1 cellular context compared by ENCODE assay signal in the genomic region with DNA sequence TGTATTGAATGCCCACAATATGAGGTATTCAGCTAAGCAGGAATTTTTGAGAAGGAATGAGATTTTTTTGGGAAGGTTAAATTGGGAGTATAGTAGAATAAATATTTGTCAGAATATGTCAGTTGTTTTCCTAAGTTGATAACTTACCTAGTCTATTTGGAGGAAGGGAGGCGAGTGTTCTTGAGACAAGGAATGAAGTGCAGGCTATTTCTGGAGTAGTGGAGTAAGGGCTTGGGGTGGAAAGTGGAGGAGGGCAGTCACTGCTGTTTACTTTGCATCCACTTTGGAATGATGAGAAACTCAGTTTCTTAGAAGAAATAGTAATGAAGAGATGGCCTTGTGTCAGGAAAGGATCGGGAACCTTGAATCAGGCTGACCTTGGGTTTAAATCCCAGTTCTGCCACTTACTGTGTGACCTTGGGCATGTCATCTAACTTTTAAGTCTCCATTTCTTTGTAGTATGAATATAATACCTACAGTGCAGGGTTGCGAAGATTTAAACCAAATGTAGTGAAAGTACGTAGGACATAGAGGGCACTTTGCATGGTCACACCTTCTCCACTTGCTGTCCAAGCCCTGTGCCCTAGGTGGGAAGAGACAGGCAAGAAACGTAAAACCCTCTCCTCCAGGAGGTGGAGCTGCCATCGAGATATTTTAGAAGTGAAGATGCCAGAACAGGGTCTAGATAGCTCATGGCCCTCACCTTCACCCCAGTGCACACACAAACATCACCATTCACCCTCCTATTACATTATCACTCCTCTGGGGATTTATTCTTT.
TF ChIP-seq lines count a peak whose summit lies in the region.

No MANE protein-coding gene starts in this region.

TF ChIP-seq in HepG2, 621 proteins besides CTCF, POLR2A, EP300 and RAD21 (continues in another document):
- no peak for TF ChIP-seq NFIB (CRISPR knock-in tag; IDR thresholded peaks at IDR 0.05; ENCODE audit: borderline replicate concordance)
- no peak for TF ChIP-seq KDM5B (CRISPR knock-in tag; IDR thresholded peaks at IDR 0.05; ENCODE audit: borderline replicate concordance)
- TF ChIP-seq ZNF335 (CRISPR knock-in tag; IDR thresholded peaks at IDR 0.05): no peak
- TF ChIP-seq, protein P1, sequence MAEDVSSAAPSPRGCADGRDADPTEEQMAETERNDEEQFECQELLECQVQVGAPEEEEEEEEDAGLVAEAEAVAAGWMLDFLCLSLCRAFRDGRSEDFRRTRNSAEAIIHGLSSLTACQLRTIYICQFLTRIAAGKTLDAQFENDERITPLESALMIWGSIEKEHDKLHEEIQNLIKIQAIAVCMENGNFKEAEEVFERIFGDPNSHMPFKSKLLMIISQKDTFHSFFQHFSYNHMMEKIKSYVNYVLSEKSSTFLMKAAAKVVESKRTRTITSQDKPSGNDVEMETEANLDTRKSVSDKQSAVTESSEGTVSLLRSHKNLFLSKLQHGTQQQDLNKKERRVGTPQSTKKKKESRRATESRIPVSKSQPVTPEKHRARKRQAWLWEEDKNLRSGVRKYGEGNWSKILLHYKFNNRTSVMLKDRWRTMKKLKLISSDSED (CRISPR knock-in tag; IDR thresholded peaks at IDR 0.05): no peak
- no peak for TF ChIP-seq ZFP90 (CRISPR knock-in tag; IDR thresholded peaks at IDR 0.05; ENCODE audit: borderline replicate concordance)
- TF ChIP-seq ZNF510 (CRISPR knock-in tag; IDR thresholded peaks at IDR 0.05; ENCODE audit: low read depth): no peak
- no peak for TF ChIP-seq TMF1 (CRISPR knock-in tag; IDR thresholded peaks at IDR 0.05; ENCODE audit: low read depth)
- TF ChIP-seq NKX3-1 (CRISPR knock-in tag; IDR thresholded peaks at IDR 0.05): no peak
- TF ChIP-seq, protein P2, sequence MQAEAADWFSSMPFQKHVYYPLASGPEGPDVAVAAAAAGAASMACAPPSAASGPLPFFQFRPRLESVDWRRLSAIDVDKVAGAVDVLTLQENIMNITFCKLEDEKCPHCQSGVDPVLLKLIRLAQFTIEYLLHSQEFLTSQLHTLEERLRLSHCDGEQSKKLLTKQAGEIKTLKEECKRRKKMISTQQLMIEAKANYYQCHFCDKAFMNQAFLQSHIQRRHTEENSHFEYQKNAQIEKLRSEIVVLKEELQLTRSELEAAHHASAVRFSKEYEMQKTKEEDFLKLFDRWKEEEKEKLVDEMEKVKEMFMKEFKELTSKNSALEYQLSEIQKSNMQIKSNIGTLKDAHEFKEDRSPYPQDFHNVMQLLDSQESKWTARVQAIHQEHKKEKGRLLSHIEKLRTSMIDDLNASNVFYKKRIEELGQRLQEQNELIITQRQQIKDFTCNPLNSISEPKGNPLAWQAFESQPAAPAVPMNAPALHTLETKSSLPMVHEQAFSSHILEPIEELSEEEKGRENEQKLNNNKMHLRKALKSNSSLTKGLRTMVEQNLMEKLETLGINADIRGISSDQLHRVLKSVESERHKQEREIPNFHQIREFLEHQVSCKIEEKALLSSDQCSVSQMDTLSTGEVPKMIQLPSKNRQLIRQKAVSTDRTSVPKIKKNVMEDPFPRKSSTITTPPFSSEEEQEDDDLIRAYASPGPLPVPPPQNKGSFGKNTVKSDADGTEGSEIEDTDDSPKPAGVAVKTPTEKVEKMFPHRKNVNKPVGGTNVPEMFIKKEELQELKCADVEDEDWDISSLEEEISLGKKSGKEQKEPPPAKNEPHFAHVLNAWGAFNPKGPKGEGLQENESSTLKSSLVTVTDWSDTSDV (CRISPR knock-in tag; IDR thresholded peaks at IDR 0.05): no peak
- TF ChIP-seq, protein P3, sequence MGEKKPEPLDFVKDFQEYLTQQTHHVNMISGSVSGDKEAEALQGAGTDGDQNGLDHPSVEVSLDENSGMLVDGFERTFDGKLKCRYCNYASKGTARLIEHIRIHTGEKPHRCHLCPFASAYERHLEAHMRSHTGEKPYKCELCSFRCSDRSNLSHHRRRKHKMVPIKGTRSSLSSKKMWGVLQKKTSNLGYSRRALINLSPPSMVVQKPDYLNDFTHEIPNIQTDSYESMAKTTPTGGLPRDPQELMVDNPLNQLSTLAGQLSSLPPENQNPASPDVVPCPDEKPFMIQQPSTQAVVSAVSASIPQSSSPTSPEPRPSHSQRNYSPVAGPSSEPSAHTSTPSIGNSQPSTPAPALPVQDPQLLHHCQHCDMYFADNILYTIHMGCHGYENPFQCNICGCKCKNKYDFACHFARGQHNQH (CRISPR knock-in tag; IDR thresholded peaks at IDR 0.05): 0 out of 2 replicates have a peak, but pooled peaks have one; percentile 29
- TF ChIP-seq ZMYM4 (CRISPR knock-in tag; IDR thresholded peaks at IDR 0.05): 0 out of 2 replicates have a peak, but pooled peaks have one; percentile 30
- TF ChIP-seq, protein P4, sequence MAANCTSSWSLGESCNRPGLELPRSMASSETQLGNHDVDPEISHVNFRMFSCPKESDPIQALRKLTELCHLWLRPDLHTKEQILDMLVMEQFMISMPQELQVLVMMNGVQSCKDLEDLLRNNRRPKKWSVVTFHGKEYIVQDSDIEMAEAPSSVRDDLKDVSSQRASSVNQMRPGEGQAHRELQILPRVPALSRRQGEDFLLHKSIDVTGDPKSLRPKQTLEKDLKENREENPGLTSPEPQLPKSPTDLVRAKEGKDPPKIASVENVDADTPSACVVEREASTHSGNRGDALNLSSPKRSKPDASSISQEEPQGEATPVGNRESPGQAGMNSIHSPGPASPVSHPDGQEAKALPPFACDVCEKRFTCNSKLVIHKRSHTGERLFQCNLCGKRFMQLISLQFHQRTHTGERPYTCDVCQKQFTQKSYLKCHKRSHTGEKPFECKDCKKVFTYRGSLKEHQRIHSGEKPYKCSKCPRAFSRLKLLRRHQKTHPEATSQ (CRISPR knock-in tag; IDR thresholded peaks at IDR 0.05; ENCODE audit: borderline replicate concordance): no peak
- no peak for TF ChIP-seq SMYD3 (CRISPR knock-in tag; IDR thresholded peaks at IDR 0.05)
- no peak for TF ChIP-seq ZNF674 (CRISPR knock-in tag; IDR thresholded peaks at IDR 0.05; ENCODE audit: low read depth)
- TF ChIP-seq, protein P5, sequence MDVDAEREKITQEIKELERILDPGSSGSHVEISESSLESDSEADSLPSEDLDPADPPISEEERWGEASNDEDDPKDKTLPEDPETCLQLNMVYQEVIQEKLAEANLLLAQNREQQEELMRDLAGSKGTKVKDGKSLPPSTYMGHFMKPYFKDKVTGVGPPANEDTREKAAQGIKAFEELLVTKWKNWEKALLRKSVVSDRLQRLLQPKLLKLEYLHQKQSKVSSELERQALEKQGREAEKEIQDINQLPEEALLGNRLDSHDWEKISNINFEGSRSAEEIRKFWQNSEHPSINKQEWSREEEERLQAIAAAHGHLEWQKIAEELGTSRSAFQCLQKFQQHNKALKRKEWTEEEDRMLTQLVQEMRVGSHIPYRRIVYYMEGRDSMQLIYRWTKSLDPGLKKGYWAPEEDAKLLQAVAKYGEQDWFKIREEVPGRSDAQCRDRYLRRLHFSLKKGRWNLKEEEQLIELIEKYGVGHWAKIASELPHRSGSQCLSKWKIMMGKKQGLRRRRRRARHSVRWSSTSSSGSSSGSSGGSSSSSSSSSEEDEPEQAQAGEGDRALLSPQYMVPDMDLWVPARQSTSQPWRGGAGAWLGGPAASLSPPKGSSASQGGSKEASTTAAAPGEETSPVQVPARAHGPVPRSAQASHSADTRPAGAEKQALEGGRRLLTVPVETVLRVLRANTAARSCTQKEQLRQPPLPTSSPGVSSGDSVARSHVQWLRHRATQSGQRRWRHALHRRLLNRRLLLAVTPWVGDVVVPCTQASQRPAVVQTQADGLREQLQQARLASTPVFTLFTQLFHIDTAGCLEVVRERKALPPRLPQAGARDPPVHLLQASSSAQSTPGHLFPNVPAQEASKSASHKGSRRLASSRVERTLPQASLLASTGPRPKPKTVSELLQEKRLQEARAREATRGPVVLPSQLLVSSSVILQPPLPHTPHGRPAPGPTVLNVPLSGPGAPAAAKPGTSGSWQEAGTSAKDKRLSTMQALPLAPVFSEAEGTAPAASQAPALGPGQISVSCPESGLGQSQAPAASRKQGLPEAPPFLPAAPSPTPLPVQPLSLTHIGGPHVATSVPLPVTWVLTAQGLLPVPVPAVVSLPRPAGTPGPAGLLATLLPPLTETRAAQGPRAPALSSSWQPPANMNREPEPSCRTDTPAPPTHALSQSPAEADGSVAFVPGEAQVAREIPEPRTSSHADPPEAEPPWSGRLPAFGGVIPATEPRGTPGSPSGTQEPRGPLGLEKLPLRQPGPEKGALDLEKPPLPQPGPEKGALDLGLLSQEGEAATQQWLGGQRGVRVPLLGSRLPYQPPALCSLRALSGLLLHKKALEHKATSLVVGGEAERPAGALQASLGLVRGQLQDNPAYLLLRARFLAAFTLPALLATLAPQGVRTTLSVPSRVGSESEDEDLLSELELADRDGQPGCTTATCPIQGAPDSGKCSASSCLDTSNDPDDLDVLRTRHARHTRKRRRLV (CRISPR knock-in tag; IDR thresholded peaks at IDR 0.05): no peak
- TF ChIP-seq, protein P6, sequence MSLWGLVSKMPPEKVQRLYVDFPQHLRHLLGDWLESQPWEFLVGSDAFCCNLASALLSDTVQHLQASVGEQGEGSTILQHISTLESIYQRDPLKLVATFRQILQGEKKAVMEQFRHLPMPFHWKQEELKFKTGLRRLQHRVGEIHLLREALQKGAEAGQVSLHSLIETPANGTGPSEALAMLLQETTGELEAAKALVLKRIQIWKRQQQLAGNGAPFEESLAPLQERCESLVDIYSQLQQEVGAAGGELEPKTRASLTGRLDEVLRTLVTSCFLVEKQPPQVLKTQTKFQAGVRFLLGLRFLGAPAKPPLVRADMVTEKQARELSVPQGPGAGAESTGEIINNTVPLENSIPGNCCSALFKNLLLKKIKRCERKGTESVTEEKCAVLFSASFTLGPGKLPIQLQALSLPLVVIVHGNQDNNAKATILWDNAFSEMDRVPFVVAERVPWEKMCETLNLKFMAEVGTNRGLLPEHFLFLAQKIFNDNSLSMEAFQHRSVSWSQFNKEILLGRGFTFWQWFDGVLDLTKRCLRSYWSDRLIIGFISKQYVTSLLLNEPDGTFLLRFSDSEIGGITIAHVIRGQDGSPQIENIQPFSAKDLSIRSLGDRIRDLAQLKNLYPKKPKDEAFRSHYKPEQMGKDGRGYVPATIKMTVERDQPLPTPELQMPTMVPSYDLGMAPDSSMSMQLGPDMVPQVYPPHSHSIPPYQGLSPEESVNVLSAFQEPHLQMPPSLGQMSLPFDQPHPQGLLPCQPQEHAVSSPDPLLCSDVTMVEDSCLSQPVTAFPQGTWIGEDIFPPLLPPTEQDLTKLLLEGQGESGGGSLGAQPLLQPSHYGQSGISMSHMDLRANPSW (CRISPR knock-in tag; IDR thresholded peaks at IDR 0.05; ENCODE audit: borderline replicate concordance): no peak
- TF ChIP-seq, protein P7, sequence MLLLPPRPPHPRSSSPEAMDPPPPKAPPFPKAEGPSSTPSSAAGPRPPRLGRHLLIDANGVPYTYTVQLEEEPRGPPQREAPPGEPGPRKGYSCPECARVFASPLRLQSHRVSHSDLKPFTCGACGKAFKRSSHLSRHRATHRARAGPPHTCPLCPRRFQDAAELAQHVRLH (CRISPR knock-in tag; IDR thresholded peaks at IDR 0.05; ENCODE audit: borderline replicate concordance, low read depth): no peak
- TF ChIP-seq, protein P8, sequence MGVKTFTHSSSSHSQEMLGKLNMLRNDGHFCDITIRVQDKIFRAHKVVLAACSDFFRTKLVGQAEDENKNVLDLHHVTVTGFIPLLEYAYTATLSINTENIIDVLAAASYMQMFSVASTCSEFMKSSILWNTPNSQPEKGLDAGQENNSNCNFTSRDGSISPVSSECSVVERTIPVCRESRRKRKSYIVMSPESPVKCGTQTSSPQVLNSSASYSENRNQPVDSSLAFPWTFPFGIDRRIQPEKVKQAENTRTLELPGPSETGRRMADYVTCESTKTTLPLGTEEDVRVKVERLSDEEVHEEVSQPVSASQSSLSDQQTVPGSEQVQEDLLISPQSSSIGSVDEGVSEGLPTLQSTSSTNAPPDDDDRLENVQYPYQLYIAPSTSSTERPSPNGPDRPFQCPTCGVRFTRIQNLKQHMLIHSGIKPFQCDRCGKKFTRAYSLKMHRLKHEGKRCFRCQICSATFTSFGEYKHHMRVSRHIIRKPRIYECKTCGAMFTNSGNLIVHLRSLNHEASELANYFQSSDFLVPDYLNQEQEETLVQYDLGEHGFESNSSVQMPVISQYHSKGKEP (CRISPR knock-in tag; IDR thresholded peaks at IDR 0.05): no peak
- no peak for TF ChIP-seq ZNF34 (CRISPR knock-in tag; IDR thresholded peaks at IDR 0.05; ENCODE audit: borderline replicate concordance)
- TF ChIP-seq, protein P9, sequence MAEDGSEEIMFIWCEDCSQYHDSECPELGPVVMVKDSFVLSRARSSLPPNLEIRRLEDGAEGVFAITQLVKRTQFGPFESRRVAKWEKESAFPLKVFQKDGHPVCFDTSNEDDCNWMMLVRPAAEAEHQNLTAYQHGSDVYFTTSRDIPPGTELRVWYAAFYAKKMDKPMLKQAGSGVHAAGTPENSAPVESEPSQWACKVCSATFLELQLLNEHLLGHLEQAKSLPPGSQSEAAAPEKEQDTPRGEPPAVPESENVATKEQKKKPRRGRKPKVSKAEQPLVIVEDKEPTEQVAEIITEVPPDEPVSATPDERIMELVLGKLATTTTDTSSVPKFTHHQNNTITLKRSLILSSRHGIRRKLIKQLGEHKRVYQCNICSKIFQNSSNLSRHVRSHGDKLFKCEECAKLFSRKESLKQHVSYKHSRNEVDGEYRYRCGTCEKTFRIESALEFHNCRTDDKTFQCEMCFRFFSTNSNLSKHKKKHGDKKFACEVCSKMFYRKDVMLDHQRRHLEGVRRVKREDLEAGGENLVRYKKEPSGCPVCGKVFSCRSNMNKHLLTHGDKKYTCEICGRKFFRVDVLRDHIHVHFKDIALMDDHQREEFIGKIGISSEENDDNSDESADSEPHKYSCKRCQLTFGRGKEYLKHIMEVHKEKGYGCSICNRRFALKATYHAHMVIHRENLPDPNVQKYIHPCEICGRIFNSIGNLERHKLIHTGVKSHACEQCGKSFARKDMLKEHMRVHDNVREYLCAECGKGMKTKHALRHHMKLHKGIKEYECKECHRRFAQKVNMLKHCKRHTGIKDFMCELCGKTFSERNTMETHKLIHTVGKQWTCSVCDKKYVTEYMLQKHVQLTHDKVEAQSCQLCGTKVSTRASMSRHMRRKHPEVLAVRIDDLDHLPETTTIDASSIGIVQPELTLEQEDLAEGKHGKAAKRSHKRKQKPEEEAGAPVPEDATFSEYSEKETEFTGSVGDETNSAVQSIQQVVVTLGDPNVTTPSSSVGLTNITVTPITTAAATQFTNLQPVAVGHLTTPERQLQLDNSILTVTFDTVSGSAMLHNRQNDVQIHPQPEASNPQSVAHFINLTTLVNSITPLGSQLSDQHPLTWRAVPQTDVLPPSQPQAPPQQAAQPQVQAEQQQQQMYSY (CRISPR knock-in tag; IDR thresholded peaks at IDR 0.05): no peak
- no peak for TF ChIP-seq ZNF761 (CRISPR knock-in tag; conservative IDR thresholded peaks at IDR 0.05)
